ENCODE assay signal across 10 cellular contexts in genomic region chr7:139106959-139107358, GRCh38.
DNase-seq lines count a peak whose midpoint lies in the region; ATAC-seq, FAIRE-seq and TF ChIP-seq lines count a peak whose summit lies in the region.
"Had no signal": no experiment of that assay in that cellular context is flagged by ENCODE, and none has a peak within 500 bp of the region (broad histone marks: within the 10 kb centered on the region; RNA-seq: fewer than 3 reads in every experiment).

No MANE protein-coding gene starts in this region.

- ATAC-seq in DND-41 (ENCODE audit: insufficient read depth, low read depth): no peak
- no peak for ATAC-seq in central memory CD8-positive, alpha-beta T cell (replicated peaks; ENCODE audit: extremely low read depth, poor library complexity, severe bottlenecking)

- H3K4me2 ChIP-seq in DND-41 (ENCODE audit: insufficient read depth, low read length): peak overlapping the region; percentile 75

- peak overlapping the region; percentile 96 for H3K27ac Mint-ChIP-seq in central memory CD8-positive, alpha-beta T cell (ENCODE audit: low read depth)

- peaks cover 52% of the 10 kb centered on the region for H3K36me3 Mint-ChIP-seq in central memory CD8-positive, alpha-beta T cell (ENCODE audit: insufficient read depth)

- H4K20me1 ChIP-seq in DND-41 (ENCODE audit: insufficient read depth, low read length): peaks cover 42% of the 10 kb centered on the region

- H3K27me3 ChIP-seq in DND-41 (ENCODE audit: insufficient read depth, low read length, poor library complexity): no peaks in the 10 kb centered on the region
- H3K27me3 ChIP-seq in neutrophil: no peaks in the 10 kb centered on the region
- H3K27me3 ChIP-seq: cardiac muscle cell, SJSA1 had no signal

- H3K27ac ChIP-seq in DND-41 (ENCODE audit: low read length) (peak overlapping the region; percentile 97), neutrophil (peak overlapping the region; percentile 94)
- H3K27ac ChIP-seq: cardiac muscle cell, SJSA1 had no signal

- H3K36me3 ChIP-seq in DND-41 (ENCODE audit: insufficient read depth, low read length) (peaks cover 48% of the 10 kb centered on the region), neutrophil (no peaks in the 10 kb centered on the region)
- H3K36me3 ChIP-seq: cardiac muscle cell had no signal

- peaks cover 83% of the 10 kb centered on the region for H3K79me2 ChIP-seq in DND-41 (ENCODE audit: insufficient read depth, low read length)

- H2AFZ ChIP-seq in DND-41 (ENCODE audit: low read depth, low read length): no peak overlapping the region

- peaks cover 5% of the 10 kb centered on the region for H3K9me3 Mint-ChIP-seq in central memory CD8-positive, alpha-beta T cell

- no peak for TF ChIP-seq CTCF in DND-41 (IDR thresholded peaks at IDR 0.05; ENCODE audit: borderline replicate concordance, extremely low read depth, low read length, poor library complexity, severe bottlenecking)
- TF ChIP-seq CTCF in neutrophil (IDR thresholded peaks at IDR 0.05): no peak
- TF ChIP-seq CTCF in D721Med (IDR thresholded peaks at IDR 0.05; ENCODE audit: insufficient read depth, missing control alignments): no peak

- no peaks in the 10 kb centered on the region for H3K27me3 Mint-ChIP-seq in central memory CD8-positive, alpha-beta T cell

- H3K4me1 Mint-ChIP-seq in central memory CD8-positive, alpha-beta T cell: peaks cover 64% of the 10 kb centered on the region

- no peaks in the 10 kb centered on the region for H3K9me3 ChIP-seq in DND-41 (ENCODE audit: insufficient read depth, low read length, severe bottlenecking)
- no peaks in the 10 kb centered on the region for H3K9me3 ChIP-seq in neutrophil
- H3K9me3 ChIP-seq: SJSA1 had no signal

- H3K4me1 ChIP-seq in DND-41 (ENCODE audit: insufficient read depth, low read length) (peaks cover 59% of the 10 kb centered on the region), neutrophil (ENCODE audit: control insufficient read depth in 1 of 2, insufficient read depth in 1 of 2, low read depth in 1 of 2, low read length in 1 of 2) (peaks cover 53 to 58% of the 10 kb centered on the region in 2 experiments)

- peak overlapping the region; percentile 98 for H3K9ac ChIP-seq in DND-41 (ENCODE audit: low read depth, low read length)

- DNase-seq in DND-41: no peak
- peak; percentile 37 for DNase-seq in MV-4-11 (lab: John Stamatoyannopoulos, UW)
- no peak for DNase-seq in central memory CD8-positive, alpha-beta T cell (ENCODE audit: low spot score in 2 of 2)
- DNase-seq in NCI-H1048 (lab: John Stamatoyannopoulos, UW): no peak
- DNase-seq in NCI-H510A treated with DMSO at 0.1 percent for 48 hours (lab: John Stamatoyannopoulos, UW): no peak
- no peak for DNase-seq in KG1 (lab: John Stamatoyannopoulos, UW)
- no peak for DNase-seq in D721Med (ENCODE audit: insufficient read length, low spot score)

- peak overlapping the region; percentile 82 to 96 for H3K4me3 ChIP-seq in DND-41 (ENCODE audit: low read depth in 1 of 2, low read length in 2 of 2)
- H3K4me3 ChIP-seq in neutrophil (ENCODE audit: low read depth in 1 of 2, low read length in 1 of 2): peak overlapping the region; percentile 79 to 85
- H3K4me3 ChIP-seq: cardiac muscle cell had no signal

- FAIRE-seq in D721Med (lab: Jason Lieb, UNC): no peak

- peak overlapping the region; percentile 100 for H3K4me3 Mint-ChIP-seq in central memory CD8-positive, alpha-beta T cell
